1 cellular context compared by ENCODE assay signal in the genomic region with DNA sequence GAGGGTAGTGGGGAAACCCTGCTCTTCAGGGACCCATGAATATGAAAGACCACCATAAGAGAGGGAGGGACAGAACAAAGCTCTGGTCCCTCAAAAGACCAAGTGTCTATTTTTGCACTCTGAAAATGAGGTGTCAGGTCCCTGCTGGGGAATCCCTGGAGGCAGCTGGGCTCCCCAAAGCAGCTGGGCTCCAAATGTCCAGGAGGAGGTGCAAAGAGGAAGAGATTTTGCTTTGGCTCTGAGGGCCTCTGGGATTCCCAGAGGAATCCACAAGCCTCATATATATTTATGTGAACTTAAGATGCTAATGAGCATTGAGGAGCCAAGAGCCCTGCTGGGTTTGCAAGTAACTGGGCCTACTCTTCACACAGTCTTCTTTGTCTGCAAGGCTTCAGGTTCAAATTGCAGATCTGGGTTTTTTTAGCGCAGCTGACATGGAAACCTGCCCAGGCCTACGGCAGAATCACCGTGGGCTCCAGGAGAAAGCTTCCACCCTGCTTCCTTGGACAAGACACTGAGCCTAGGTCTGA.
TF ChIP-seq lines count a peak whose summit lies in the region.

No MANE protein-coding gene starts in this region.

TF ChIP-seq in GM23338, 12 proteins besides CTCF, POLR2A, EP300 and RAD21:
- TF ChIP-seq, protein P1, sequence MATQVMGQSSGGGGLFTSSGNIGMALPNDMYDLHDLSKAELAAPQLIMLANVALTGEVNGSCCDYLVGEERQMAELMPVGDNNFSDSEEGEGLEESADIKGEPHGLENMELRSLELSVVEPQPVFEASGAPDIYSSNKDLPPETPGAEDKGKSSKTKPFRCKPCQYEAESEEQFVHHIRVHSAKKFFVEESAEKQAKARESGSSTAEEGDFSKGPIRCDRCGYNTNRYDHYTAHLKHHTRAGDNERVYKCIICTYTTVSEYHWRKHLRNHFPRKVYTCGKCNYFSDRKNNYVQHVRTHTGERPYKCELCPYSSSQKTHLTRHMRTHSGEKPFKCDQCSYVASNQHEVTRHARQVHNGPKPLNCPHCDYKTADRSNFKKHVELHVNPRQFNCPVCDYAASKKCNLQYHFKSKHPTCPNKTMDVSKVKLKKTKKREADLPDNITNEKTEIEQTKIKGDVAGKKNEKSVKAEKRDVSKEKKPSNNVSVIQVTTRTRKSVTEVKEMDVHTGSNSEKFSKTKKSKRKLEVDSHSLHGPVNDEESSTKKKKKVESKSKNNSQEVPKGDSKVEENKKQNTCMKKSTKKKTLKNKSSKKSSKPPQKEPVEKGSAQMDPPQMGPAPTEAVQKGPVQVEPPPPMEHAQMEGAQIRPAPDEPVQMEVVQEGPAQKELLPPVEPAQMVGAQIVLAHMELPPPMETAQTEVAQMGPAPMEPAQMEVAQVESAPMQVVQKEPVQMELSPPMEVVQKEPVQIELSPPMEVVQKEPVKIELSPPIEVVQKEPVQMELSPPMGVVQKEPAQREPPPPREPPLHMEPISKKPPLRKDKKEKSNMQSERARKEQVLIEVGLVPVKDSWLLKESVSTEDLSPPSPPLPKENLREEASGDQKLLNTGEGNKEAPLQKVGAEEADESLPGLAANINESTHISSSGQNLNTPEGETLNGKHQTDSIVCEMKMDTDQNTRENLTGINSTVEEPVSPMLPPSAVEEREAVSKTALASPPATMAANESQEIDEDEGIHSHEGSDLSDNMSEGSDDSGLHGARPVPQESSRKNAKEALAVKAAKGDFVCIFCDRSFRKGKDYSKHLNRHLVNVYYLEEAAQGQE (IDR thresholded peaks at IDR 0.05; ENCODE audit: unreplicated experiment), result no peak
- no peak for TF ChIP-seq CREB1 (CRISPR knock-in tag; IDR thresholded peaks at IDR 0.05; ENCODE audit: low read depth)
- no peak for TF ChIP-seq EZH2phosphoT487 (IDR thresholded peaks at IDR 0.05; ENCODE audit: unreplicated experiment)
- no peak for TF ChIP-seq ZNF114 (CRISPR knock-in tag; IDR thresholded peaks at IDR 0.05)
- TF ChIP-seq EZH2 (IDR thresholded peaks at IDR 0.05; ENCODE audit: low read depth, unreplicated experiment), result no peak
- no peak for TF ChIP-seq JUNB (IDR thresholded peaks at IDR 0.05; ENCODE audit: unreplicated experiment)
- no peak for TF ChIP-seq NANOG (IDR thresholded peaks at IDR 0.05; ENCODE audit: borderline replicate concordance)
- no peak for TF ChIP-seq POLR2AphosphoS5 (IDR thresholded peaks at IDR 0.05; ENCODE audit: low read depth)
- TF ChIP-seq, protein P2, sequence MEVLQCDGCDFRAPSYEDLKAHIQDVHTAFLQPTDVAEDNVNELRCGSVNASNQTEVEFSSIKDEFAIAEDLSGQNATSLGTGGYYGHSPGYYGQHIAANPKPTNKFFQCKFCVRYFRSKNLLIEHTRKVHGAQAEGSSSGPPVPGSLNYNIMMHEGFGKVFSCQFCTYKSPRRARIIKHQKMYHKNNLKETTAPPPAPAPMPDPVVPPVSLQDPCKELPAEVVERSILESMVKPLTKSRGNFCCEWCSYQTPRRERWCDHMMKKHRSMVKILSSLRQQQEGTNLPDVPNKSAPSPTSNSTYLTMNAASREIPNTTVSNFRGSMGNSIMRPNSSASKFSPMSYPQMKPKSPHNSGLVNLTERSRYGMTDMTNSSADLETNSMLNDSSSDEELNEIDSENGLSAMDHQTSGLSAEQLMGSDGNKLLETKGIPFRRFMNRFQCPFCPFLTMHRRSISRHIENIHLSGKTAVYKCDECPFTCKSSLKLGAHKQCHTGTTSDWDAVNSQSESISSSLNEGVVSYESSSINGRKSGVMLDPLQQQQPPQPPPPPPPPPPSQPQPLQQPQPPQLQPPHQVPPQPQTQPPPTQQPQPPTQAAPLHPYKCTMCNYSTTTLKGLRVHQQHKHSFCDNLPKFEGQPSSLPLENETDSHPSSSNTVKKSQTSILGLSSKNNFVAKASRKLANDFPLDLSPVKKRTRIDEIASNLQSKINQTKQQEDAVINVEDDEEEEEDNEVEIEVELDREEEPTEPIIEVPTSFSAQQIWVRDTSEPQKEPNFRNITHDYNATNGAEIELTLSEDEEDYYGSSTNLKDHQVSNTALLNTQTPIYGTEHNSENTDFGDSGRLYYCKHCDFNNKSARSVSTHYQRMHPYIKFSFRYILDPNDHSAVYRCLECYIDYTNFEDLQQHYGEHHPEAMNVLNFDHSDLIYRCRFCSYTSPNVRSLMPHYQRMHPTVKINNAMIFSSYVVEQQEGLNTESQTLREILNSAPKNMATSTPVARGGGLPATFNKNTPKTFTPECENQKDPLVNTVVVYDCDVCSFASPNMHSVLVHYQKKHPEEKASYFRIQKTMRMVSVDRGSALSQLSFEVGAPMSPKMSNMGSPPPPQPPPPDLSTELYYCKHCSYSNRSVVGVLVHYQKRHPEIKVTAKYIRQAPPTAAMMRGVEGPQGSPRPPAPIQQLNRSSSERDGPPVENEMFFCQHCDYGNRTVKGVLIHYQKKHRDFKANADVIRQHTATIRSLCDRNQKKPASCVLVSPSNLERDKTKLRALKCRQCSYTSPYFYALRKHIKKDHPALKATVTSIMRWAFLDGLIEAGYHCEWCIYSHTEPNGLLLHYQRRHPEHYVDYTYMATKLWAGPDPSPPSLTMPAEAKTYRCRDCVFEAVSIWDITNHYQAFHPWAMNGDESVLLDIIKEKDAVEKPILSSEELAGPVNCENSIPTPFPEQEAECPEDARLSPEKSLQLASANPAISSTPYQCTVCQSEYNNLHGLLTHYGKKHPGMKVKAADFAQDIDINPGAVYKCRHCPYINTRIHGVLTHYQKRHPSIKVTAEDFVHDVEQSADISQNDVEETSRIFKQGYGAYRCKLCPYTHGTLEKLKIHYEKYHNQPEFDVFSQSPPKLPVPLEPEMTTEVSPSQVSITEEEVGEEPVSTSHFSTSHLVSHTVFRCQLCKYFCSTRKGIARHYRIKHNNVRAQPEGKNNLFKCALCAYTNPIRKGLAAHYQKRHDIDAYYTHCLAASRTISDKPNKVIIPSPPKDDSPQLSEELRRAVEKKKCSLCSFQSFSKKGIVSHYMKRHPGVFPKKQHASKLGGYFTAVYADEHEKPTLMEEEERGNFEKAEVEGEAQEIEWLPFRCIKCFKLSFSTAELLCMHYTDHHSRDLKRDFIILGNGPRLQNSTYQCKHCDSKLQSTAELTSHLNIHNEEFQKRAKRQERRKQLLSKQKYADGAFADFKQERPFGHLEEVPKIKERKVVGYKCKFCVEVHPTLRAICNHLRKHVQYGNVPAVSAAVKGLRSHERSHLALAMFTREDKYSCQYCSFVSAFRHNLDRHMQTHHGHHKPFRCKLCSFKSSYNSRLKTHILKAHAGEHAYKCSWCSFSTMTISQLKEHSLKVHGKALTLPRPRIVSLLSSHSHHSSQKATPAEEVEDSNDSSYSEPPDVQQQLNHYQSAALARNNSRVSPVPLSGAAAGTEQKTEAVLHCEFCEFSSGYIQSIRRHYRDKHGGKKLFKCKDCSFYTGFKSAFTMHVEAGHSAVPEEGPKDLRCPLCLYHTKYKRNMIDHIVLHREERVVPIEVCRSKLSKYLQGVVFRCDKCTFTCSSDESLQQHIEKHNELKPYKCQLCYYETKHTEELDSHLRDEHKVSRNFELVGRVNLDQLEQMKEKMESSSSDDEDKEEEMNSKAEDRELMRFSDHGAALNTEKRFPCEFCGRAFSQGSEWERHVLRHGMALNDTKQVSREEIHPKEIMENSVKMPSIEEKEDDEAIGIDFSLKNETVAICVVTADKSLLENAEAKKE (CRISPR knock-in tag; IDR thresholded peaks at IDR 0.05), result no peak
- TF ChIP-seq, protein P3, sequence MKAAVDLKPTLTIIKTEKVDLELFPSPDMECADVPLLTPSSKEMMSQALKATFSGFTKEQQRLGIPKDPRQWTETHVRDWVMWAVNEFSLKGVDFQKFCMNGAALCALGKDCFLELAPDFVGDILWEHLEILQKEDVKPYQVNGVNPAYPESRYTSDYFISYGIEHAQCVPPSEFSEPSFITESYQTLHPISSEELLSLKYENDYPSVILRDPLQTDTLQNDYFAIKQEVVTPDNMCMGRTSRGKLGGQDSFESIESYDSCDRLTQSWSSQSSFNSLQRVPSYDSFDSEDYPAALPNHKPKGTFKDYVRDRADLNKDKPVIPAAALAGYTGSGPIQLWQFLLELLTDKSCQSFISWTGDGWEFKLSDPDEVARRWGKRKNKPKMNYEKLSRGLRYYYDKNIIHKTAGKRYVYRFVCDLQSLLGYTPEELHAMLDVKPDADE (IDR thresholded peaks at IDR 0.05), result no peak
- no peak for TF ChIP-seq STAT1 (IDR thresholded peaks at IDR 0.05; ENCODE audit: unreplicated experiment)
- TF ChIP-seq ZNF331 (CRISPR knock-in tag; IDR thresholded peaks at IDR 0.05; ENCODE audit: low read depth), result no peak
